Comparison of ENCODE assay signal across 7 cellular contexts in genomic region chr15:82336180-82336647, GRCh38. TPM values are rescaled to one million over a fixed set of nuclear protein-coding genes. Genes with fewer than 3 reads are reported as not detected.
DNase-seq lines count a peak whose midpoint lies in the region; ATAC-seq, FAIRE-seq and TF ChIP-seq lines count a peak whose summit lies in the region.
"Not testable (repeated sequence)": the region's sequence is repeated elsewhere in the genome, so short reads cannot be mapped to it uniquely, and the experiment has no call there.

No MANE protein-coding gene starts in this region.

- H4K20me1 ChIP-seq in GM12878 (ENCODE audit: control insufficient read depth, insufficient read depth): not testable (repeated sequence)

- TF ChIP-seq CTCF in GM13976 (IDR thresholded peaks at IDR 0.05; ENCODE audit: borderline replicate concordance, control extremely low read depth, extremely low read depth, insufficient read depth, missing control alignments); RWPE1 (conservative IDR thresholded peaks at IDR 0.05; ENCODE audit: low read depth); GM12878 (IDR thresholded peaks at IDR 0.05 in 2 of 3, conservative IDR thresholded peaks at IDR 0.05 in 1 of 3; ENCODE audit: control insufficient read depth in 2 of 3, extremely low read depth in 1 of 3, insufficient read depth in 1 of 3, low read depth in 3 of 3, low read length in 3 of 3); left lung (IDR thresholded peaks at IDR 0.05); osteocyte (IDR thresholded peaks at IDR 0.05): not testable (repeated sequence)

- not testable (repeated sequence) for H3K4me1 ChIP-seq in GM12878 (ENCODE audit: control insufficient read depth, insufficient read depth, low read length); left lung

- in situ Hi-C loops in GM13976 (cut with MboI; ENCODE audit: low sequenced_read_pairs, unreplicated experiment); GM12878 (cut with MboI): not testable (repeated sequence)

- CTCF ChIA-PET in RWPE1 (lab: Yijun Ruan, JAX); GM12878 (lab: Yijun Ruan, JAX): not testable (repeated sequence)

- POLR2A ChIA-PET in RWPE1 (lab: Yijun Ruan, JAX; ENCODE audit: low non-redundant PET); GM12878 (lab: Charles Lee): not testable (repeated sequence)

- intact Hi-C loops in GM12878 (cut with micrococcal nuclease; ENCODE audit: unreplicated experiment): loop anchor here (10.0 kb wide), 1 partner anchor 51 kb away; no protein-coding TSS in a partner anchor
- intact Hi-C loops in left lung (cut with DNase I): not testable (repeated sequence)

- SMC1A ChIA-PET in GM12878 (lab: Charles Lee; ENCODE audit: uncharacterized antibody, unreplicated experiment): not testable (repeated sequence)

- not testable (repeated sequence) for H3K27me3 Mint-ChIP-seq in osteocyte (ENCODE audit: unreplicated experiment)

- H3K27me3 ChIP-seq in GM12878 (replicated peaks in 1 of 2; ENCODE audit: control insufficient read depth in 2 of 2, insufficient read depth in 2 of 2, low read length in 1 of 2); left lung: not testable (repeated sequence)

- RAD21 ChIA-PET in GM12878 (lab: Charles Lee; ENCODE audit: unreplicated experiment): not testable (repeated sequence)

- not testable (repeated sequence) for H3K4me2 ChIP-seq in GM12878 (ENCODE audit: control insufficient read depth, insufficient read depth)

- not testable (repeated sequence) for H3K9ac ChIP-seq in GM12878 (ENCODE audit: control insufficient read depth, insufficient read depth, low read length)

- DNase-seq in GM13976 (ENCODE audit: low spot score) (peak; percentile 16), osteocyte (ENCODE audit: extremely low spot score, unreplicated experiment) (peak; percentile 73)
- not testable (repeated sequence) for DNase-seq in RWPE1 (ENCODE audit: low spot score); GM12878 (ENCODE audit: low read depth, low spot score); left lung

- not testable (repeated sequence) for H3K9me3 Mint-ChIP-seq in osteocyte (ENCODE audit: unreplicated experiment)

- H3K9me3 ChIP-seq in GM12878 (replicated peaks; ENCODE audit: control insufficient read depth, insufficient read depth, low read length); left lung: not testable (repeated sequence)

- not testable (repeated sequence) for FAIRE-seq in GM12878 (lab: Jason Lieb, UNC)

- H3K4me3 Mint-ChIP-seq in osteocyte (ENCODE audit: unreplicated experiment): not testable (repeated sequence)

- not testable (repeated sequence) for TF ChIP-seq POLR2A in GM12878 (IDR thresholded peaks at IDR 0.05; ENCODE audit: low read depth, low read length)

- not testable (repeated sequence) for H3K4me3 ChIP-seq in GM12878, left lung

- not testable (repeated sequence) for H3K36me3 Mint-ChIP-seq in osteocyte (ENCODE audit: unreplicated experiment)

- not testable (repeated sequence) for BruUV-seq in GM12878 (replicated peaks; lab: Mats Ljungman, UMichigan)

- H3K79me2 ChIP-seq in GM12878 (ENCODE audit: control insufficient read depth, insufficient read depth, low read length): not testable (repeated sequence)

- not testable (repeated sequence) for TF ChIP-seq RAD21 in GM12878 (IDR thresholded peaks at IDR 0.05; ENCODE audit: insufficient read depth, low read depth, low read length)

- not testable (repeated sequence) for H3K27ac Mint-ChIP-seq in osteocyte (ENCODE audit: unreplicated experiment)

- not testable (repeated sequence) for H3K4me1 Mint-ChIP-seq in osteocyte (ENCODE audit: unreplicated experiment)

- H3K27ac ChIP-seq in RWPE1: peak overlapping the region; percentile 42
- H3K27ac ChIP-seq in GM12878 (ENCODE audit: control insufficient read depth, insufficient read depth); left lung: not testable (repeated sequence)

- peak; percentile 59 for ATAC-seq in HG02884 (IDR thresholded peaks at IDR 0.05; ENCODE audit: unreplicated experiment)
- ATAC-seq in GM12878: peak; percentile 62
- peak; percentile 97 for ATAC-seq in esophagus mucosa
- ATAC-seq in left lung: peak; percentile 31

- not testable (repeated sequence) for H3K36me3 ChIP-seq in GM12878 (ENCODE audit: control insufficient read depth in 2 of 2, insufficient read depth in 2 of 2, low read length in 1 of 2); left lung

- 62% methylated on average over 4 of the region's 10 CpGs for WGBS in GM12878 (ENCODE audit: insufficient coverage, insufficient replicate concordance, low lambda C conversion rate, missing lambda C conversion rate)

- not testable (repeated sequence) for H2AFZ ChIP-seq in GM12878 (ENCODE audit: control insufficient read depth, low read depth, low read length)

- TF ChIP-seq EP300 in GM12878 (IDR thresholded peaks at IDR 0.05; ENCODE audit: borderline replicate concordance in 1 of 2, control insufficient read depth in 1 of 2, low read depth in 2 of 2, low read length in 2 of 2): not testable (repeated sequence)

RNA-seq across cellular contexts. Expression of gene GOLGA6L10, which starts 13.1 kb away (rescaled TPM):
- total RNA-seq in GM12878 (2013; cell fraction: nucleolus; rRNA removed): 25.5 and 27.6 TPM in 2 replicates
- total RNA-seq in GM12878 (2014; rRNA removed): 1.1 and 1.4 TPM in 2 replicates
- total RNA-seq in GM12878 (2014; rRNA removed; fragmentation: Illumina TruSeq; extraction: Trizol): 1.4 and 1.7 TPM in 2 replicates
- 1.1 and 1.6 TPM in 2 replicates for total RNA-seq in GM12878 (2021)
- 1.3 TPM for polyA plus RNA-seq in GM12878 (2011; ENCODE audit: low read depth)
- polyA plus RNA-seq in GM12878 (2011; rRNA removed): 6.7 and 10.7 TPM in 2 replicates
- 1.3 and 1.4 TPM in 2 replicates for polyA plus RNA-seq in GM12878 (2011; cell fraction: cytosol; rRNA removed)
- polyA plus RNA-seq in GM12878 (2011; cell fraction: nucleus; rRNA removed): 13.8 and 16.1 TPM in 2 replicates
- 2.4 and 3.6 TPM in 2 replicates for polyA plus RNA-seq in GM12878 (2012)
- 1.5 TPM in 2 replicates for polyA plus RNA-seq in GM12878 (2014; fragmentation: Illumina TruSeq; extraction: Trizol)
- polyA plus RNA-seq in GM12878 (2014; fragmentation: Nextera tagmentation; extraction: Ambion mirVana): under 1 TPM; 0.68 to 0.82 TPM
- 1.7 and 2.1 TPM in 2 replicates for polyA plus RNA-seq in GM12878 (2014; rRNA removed)
- polyA plus RNA-seq in GM12878 (2016; fragmentation: Nextera tagmentation; extraction: Ambion mirVana): 1 to 10 TPM in 1 of 2 experiments, under 1 TPM in 1; 0.84 to 1.2 TPM
- 0.41 and 1.4 TPM in 2 replicates for polyA minus RNA-seq in GM12878 (2011; rRNA and poly(A)+ RNA removed)
- polyA minus RNA-seq in GM12878 (2011; cell fraction: cytosol; rRNA and poly(A)+ RNA removed): 0.62 TPM in 1 of 2 replicates, not detected in the other
- polyA minus RNA-seq in GM12878 (2011; cell fraction: nucleus; rRNA and poly(A)+ RNA removed): 1.6 and 2.6 TPM in 2 replicates
- total RNA-seq in esophagus mucosa: 3.9 TPM
- 1 to 10 TPM; 1.5 to 2.1 TPM for total RNA-seq in left lung
- 1.6 and 2.9 TPM in 2 replicates for total RNA-seq in osteocyte

Comparison
In these comparisons a context has a peak if more than half of its experiments do, and no peak if none do; other contexts are left out.
1. ATAC-seq: peak in every context shown above with its lines; median percentile 97 in esophagus mucosa; 62 in GM12878; 59 in HG02884; 31 in left lung.